ENCODE assay signal across 9 cellular contexts in genomic region chr1:240004086-240004749, GRCh38.
A peak's percentile ranks its signal among the peaks of the same experiment; 100 is the strongest.
DNase-seq lines count a peak whose midpoint lies in the region; ATAC-seq and TF ChIP-seq lines count a peak whose summit lies in the region.
"Had no signal": no experiment of that assay in that cellular context is flagged by ENCODE, and none has a peak within 500 bp of the region (broad histone marks: within the 10 kb centered on the region; RNA-seq: fewer than 3 reads in every experiment).

No MANE protein-coding gene starts in this region.

- H3K4me1 ChIP-seq in lung (ENCODE audit: control insufficient read depth in 2 of 2, insufficient read depth in 2 of 2, low read length in 2 of 2) = no peaks in the 10 kb centered on the region
- H3K4me1 ChIP-seq: BLaER1 had no signal

- TF ChIP-seq CTCF in activated B cell treated with CpG ODN at 0.5 μM for 24 hours (IDR thresholded peaks at IDR 0.05) (peak; percentile 33), lung (IDR thresholded peaks at IDR 0.05; ENCODE audit: control extremely low read depth, extremely low read depth) (peak; percentile 14)

- H3K36me3 Mint-ChIP-seq in activated B cell treated with CpG ODN at 0.5 μM for 24 hours (ENCODE audit: low read depth) = no peaks in the 10 kb centered on the region
- no peaks in the 10 kb centered on the region for H3K36me3 Mint-ChIP-seq in stimulated activated effector memory CD8-positive, alpha-beta T cell treated with anti-CD3 and anti-CD28 coated beads, Interleukin-12 subunit alpha, Interleukin-12 subunit beta, amount 100 ng/mL, for 72 hours

- DNase-seq in NCI-H1694 (lab: John Stamatoyannopoulos, UW) = peak; percentile 14
- no peak for DNase-seq in NCI-H1694 treated with DMSO at 0.1 percent for 48 hours (lab: John Stamatoyannopoulos, UW)
- peak; percentile 75 for DNase-seq in HEK293T (ENCODE audit: extremely low spot score)
- DNase-seq in activated B cell treated with CpG ODN at 0.5 μM for 24 hours = no peak
- DNase-seq in lung (ENCODE audit: low spot score) = no peak
- DNase-seq in stimulated activated effector memory CD8-positive, alpha-beta T cell treated with anti-CD3 and anti-CD28 coated beads, Interleukin-12 subunit alpha, Interleukin-12 subunit beta, amount 100 ng/mL, for 72 hours (ENCODE audit: low spot score in 2 of 2) = no peak
- DNase-seq in NCI-H1105 treated with DMSO at 0.1 percent for 48 hours (lab: John Stamatoyannopoulos, UW) = no peak

- no peak overlapping the region for H3K4me3 ChIP-seq in lung
- H3K4me3 ChIP-seq: BLaER1 had no signal

- intact Hi-C loops in activated B cell treated with CpG ODN at 0.5 μM for 24 hours (cut with micrococcal nuclease) = no loop called here

- no peak overlapping the region for H3K4me3 Mint-ChIP-seq in activated B cell treated with CpG ODN at 0.5 μM for 24 hours
- H3K4me3 Mint-ChIP-seq in stimulated activated effector memory CD8-positive, alpha-beta T cell treated with anti-CD3 and anti-CD28 coated beads, Interleukin-12 subunit alpha, Interleukin-12 subunit beta, amount 100 ng/mL, for 72 hours = no peak overlapping the region

- H3K36me3 ChIP-seq in lung (ENCODE audit: control insufficient read depth in 2 of 2, insufficient read depth in 2 of 2, low read length in 2 of 2) = no peaks in the 10 kb centered on the region
- H3K36me3 ChIP-seq: BLaER1 had no signal

- CTCF ChIA-PET in HEK293T (lab: Yijun Ruan, JAX) (interaction anchor here (0.6 to 2.5 kb wide), 13 partner anchors 8 to 723 kb away, joined by 3 to 16 read pairs (median 4); no protein-coding TSS in a partner anchor), activated B cell treated with CpG ODN at 0.5 μM for 24 hours (lab: Charles Lee) (interaction anchor here (1.6 kb wide), 1 partner anchor 27 kb away, joined by 3 read pairs; no protein-coding TSS in a partner anchor)

- no peak overlapping the region for H3K27ac Mint-ChIP-seq in activated B cell treated with CpG ODN at 0.5 μM for 24 hours
- H3K27ac Mint-ChIP-seq in stimulated activated effector memory CD8-positive, alpha-beta T cell treated with anti-CD3 and anti-CD28 coated beads, Interleukin-12 subunit alpha, Interleukin-12 subunit beta, amount 100 ng/mL, for 72 hours = no peak overlapping the region

- peaks cover 0 to 4% of the 10 kb centered on the region in 2 donors for H3K9me3 ChIP-seq in lung (ENCODE audit: control insufficient read depth in 2 of 2, insufficient read depth in 1 of 2, low read length in 1 of 2)
- H3K9me3 ChIP-seq: BLaER1 had no signal

- H3K27me3 Mint-ChIP-seq in activated B cell treated with CpG ODN at 0.5 μM for 24 hours = peaks cover 5% of the 10 kb centered on the region

- H3K4me1 Mint-ChIP-seq in activated B cell treated with CpG ODN at 0.5 μM for 24 hours = no peaks in the 10 kb centered on the region
- no peaks in the 10 kb centered on the region for H3K4me1 Mint-ChIP-seq in stimulated activated effector memory CD8-positive, alpha-beta T cell treated with anti-CD3 and anti-CD28 coated beads, Interleukin-12 subunit alpha, Interleukin-12 subunit beta, amount 100 ng/mL, for 72 hours

- H3K9me3 Mint-ChIP-seq in activated B cell treated with CpG ODN at 0.5 μM for 24 hours = peaks cover 2% of the 10 kb centered on the region
- H3K9me3 Mint-ChIP-seq in stimulated activated effector memory CD8-positive, alpha-beta T cell treated with anti-CD3 and anti-CD28 coated beads, Interleukin-12 subunit alpha, Interleukin-12 subunit beta, amount 100 ng/mL, for 72 hours = peaks cover 2% of the 10 kb centered on the region

- no peak for ATAC-seq in activated B cell treated with CpG ODN at 0.5 μM for 24 hours (ENCODE audit: low read depth)
- no peak for ATAC-seq in lung (ENCODE audit: insufficient read depth, low FRiP score)
- ATAC-seq in stimulated activated effector memory CD8-positive, alpha-beta T cell treated with anti-CD3 and anti-CD28 coated beads, Interleukin-12 subunit alpha, Interleukin-12 subunit beta, amount 100 ng/mL, for 72 hours = no peak
- ATAC-seq in HG02588 (IDR thresholded peaks at IDR 0.05; ENCODE audit: unreplicated experiment) = no peak

- H3K27ac ChIP-seq in lung (ENCODE audit: low read depth in 1 of 2, low read length in 1 of 2) = no peak overlapping the region
- H3K27ac ChIP-seq: BLaER1 had no signal

- 56 to 57% methylated on average over 12 of the region's 12 CpGs for WGBS in lung, 2 donors

- no peaks in the 10 kb centered on the region for H3K27me3 ChIP-seq in lung (ENCODE audit: control insufficient read depth, insufficient read depth)
- H3K27me3 ChIP-seq: BLaER1 had no signal

- POLR2A ChIA-PET in HEK293T (lab: Yijun Ruan, JAX) = no interaction called here
- POLR2A ChIA-PET in activated B cell treated with CpG ODN at 0.5 μM for 24 hours (lab: Charles Lee) = no interaction called here

TF ChIP-seq in HEK293T, 16 proteins besides CTCF, POLR2A, EP300 and RAD21:
- TF ChIP-seq FOXM1 (IDR thresholded peaks at IDR 0.05; ENCODE audit: borderline replicate concordance) (no peak), FOXA1 (IDR thresholded peaks at IDR 0.05) (no peak), ARNT (IDR thresholded peaks at IDR 0.05) (no peak), FOXK2 (IDR thresholded peaks at IDR 0.05) (no peak), HDGF (IDR thresholded peaks at IDR 0.05; ENCODE audit: borderline replicate concordance) (no peak)

Comparison
In these comparisons a context has a peak if more than half of its experiments do, and no peak if none do; other contexts are left out.
1. DNase-seq: peak in NCI-H1694 (single experiment) and HEK293T (single experiment); none in NCI-H1694 treated with DMSO at 0.1 percent for 48 hours (single experiment), activated B cell treated with CpG ODN at 0.5 μM for 24 hours (single experiment), lung (single experiment), stimulated activated effector memory CD8-positive, alpha-beta T cell treated with anti-CD3 and anti-CD28 coated beads, Interleukin-12 subunit alpha, Interleukin-12 subunit beta, amount 100 ng/mL, for 72 hours (0 of 2) and NCI-H1105 treated with DMSO at 0.1 percent for 48 hours (single experiment).